In genomic region chr15:49066374-49066773, GRCh38 we compare ENCODE assay signal across 25 cellular contexts.
"Had no signal": no experiment of that assay in that cellular context is flagged by ENCODE, and none has a peak within 500 bp of the region (broad histone marks: within the 10 kb centered on the region; RNA-seq: fewer than 3 reads in every experiment).

No MANE protein-coding gene starts in this region.

- H3K4me1 Mint-ChIP-seq: natural killer cell; stimulated activated naive CD8-positive, alpha-beta T cell treated with anti-CD3 and anti-CD28 coated beads, Interleukin-15, amount 100 ng/mL, for 72 hours had no signal

- H3K9me3 Mint-ChIP-seq: effector memory CD8-positive, alpha-beta T cell; natural killer cell had no signal

- H3K36me3 ChIP-seq: esophagus squamous epithelium, lower lobe of right lung, ovary, suprapubic skin, transverse colon, upper lobe of right lung, uterus had no signal

- ATAC-seq: effector memory CD8-positive, alpha-beta T cell; left ventricle myocardium superior; lower lobe of right lung; natural killer cell; psoas muscle; right cardiac atrium; stimulated activated naive CD8-positive, alpha-beta T cell treated with anti-CD3 and anti-CD28 coated beads, Interleukin-15, amount 100 ng/mL, for 72 hours; upper lobe of right lung had no signal

- H3K27ac ChIP-seq: esophagus squamous epithelium, lower lobe of right lung, ovary, psoas muscle, suprapubic skin, transverse colon, upper lobe of right lung, uterus had no signal

- H3K27me3 ChIP-seq: ovary, transverse colon, upper lobe of right lung, uterus had no signal

- H3K4me3 Mint-ChIP-seq: effector memory CD8-positive, alpha-beta T cell; natural killer cell; stimulated activated naive CD8-positive, alpha-beta T cell treated with anti-CD3 and anti-CD28 coated beads, Interleukin-15, amount 100 ng/mL, for 72 hours had no signal

- H3K27ac Mint-ChIP-seq: effector memory CD8-positive, alpha-beta T cell; natural killer cell; stimulated activated naive CD8-positive, alpha-beta T cell treated with anti-CD3 and anti-CD28 coated beads, Interleukin-15, amount 100 ng/mL, for 72 hours had no signal

- H3K4me3 ChIP-seq: esophagus squamous epithelium, lower lobe of right lung, ovary, psoas muscle, suprapubic skin, transverse colon, upper lobe of right lung, uterus had no signal

- FAIRE-seq: endometrium, frontal cortex, keratinocyte, small intestine had no signal

- H3K9me3 ChIP-seq: esophagus squamous epithelium, lower lobe of right lung, ovary, psoas muscle, suprapubic skin, transverse colon, upper lobe of right lung, uterus had no signal

- DNase-seq: cortex of kidney; effector memory CD8-positive, alpha-beta T cell; erythroblast; esophagus squamous epithelium; hypothalamus; left ventricle myocardium superior; lower lobe of right lung; natural killer cell; occipital lobe; ovary; posterior cingulate gyrus; psoas muscle; right cardiac atrium; small intestine; stimulated activated CD4-positive, alpha-beta T cell treated with anti-CD3 and anti-CD28 coated beads, Interleukin-15, amount 100 ng/mL, for 24 hours; stimulated activated CD4-positive, alpha-beta T cell treated with anti-CD3 and anti-CD28 coated beads, Interleukin-2, amount 100 ng/mL, for 48 hours; stimulated activated naive CD4-positive, alpha-beta T cell; stimulated activated naive CD8-positive, alpha-beta T cell treated with anti-CD3 and anti-CD28 coated beads, Interleukin-15, amount 100 ng/mL, for 72 hours; transverse colon; upper lobe of right lung; uterus had no signal

- H3K4me1 ChIP-seq: esophagus squamous epithelium, psoas muscle, suprapubic skin, transverse colon, upper lobe of right lung, uterus had no signal

- H3K36me3 Mint-ChIP-seq: natural killer cell had no signal
